1 cellular context compared by ENCODE assay signal in the genomic region with DNA sequence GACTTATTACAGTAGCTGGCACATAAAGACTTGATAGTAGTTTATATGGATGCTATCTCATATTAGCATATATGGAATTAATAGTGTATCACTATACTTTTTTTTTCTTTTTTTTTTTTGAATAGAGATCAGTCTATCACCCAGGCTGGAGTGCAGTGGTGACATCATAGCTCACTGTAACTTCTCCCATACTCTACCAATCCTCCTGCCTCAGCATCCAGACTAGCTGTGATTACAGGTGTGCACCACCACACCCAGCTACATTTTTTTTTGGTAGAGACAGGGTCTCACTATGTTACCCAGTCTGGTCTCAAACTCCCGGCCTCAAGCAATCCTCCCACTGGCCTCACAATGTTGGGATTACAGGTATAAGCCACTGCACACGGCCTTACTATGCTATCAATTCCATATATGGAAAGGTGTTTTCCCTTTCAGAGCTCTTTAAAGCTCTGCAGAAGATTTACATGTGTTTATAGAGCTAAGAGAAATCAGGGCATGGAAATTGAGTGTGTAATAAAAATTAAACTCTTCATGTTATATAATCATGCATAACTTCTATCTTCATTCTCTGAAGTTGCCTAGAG.
TF ChIP-seq lines count a peak whose summit lies in the region.

No MANE protein-coding gene starts in this region.

TF ChIP-seq in GM12878, 131 proteins besides CTCF, POLR2A, EP300 and RAD21:
- TF ChIP-seq, protein P1, sequence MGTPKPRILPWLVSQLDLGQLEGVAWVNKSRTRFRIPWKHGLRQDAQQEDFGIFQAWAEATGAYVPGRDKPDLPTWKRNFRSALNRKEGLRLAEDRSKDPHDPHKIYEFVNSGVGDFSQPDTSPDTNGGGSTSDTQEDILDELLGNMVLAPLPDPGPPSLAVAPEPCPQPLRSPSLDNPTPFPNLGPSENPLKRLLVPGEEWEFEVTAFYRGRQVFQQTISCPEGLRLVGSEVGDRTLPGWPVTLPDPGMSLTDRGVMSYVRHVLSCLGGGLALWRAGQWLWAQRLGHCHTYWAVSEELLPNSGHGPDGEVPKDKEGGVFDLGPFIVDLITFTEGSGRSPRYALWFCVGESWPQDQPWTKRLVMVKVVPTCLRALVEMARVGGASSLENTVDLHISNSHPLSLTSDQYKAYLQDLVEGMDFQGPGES (IDR thresholded peaks at IDR 0.05), result no peak
- TF ChIP-seq SRF (IDR thresholded peaks at IDR 0.05; ENCODE audit: low read depth in 2 of 2, low read length in 2 of 2), result peak in 1 of 2 experiments; percentile 64; a peak in 1 of 4 replicates
